Comparison of ENCODE assay signal across 17 cellular contexts in the genomic region with DNA sequence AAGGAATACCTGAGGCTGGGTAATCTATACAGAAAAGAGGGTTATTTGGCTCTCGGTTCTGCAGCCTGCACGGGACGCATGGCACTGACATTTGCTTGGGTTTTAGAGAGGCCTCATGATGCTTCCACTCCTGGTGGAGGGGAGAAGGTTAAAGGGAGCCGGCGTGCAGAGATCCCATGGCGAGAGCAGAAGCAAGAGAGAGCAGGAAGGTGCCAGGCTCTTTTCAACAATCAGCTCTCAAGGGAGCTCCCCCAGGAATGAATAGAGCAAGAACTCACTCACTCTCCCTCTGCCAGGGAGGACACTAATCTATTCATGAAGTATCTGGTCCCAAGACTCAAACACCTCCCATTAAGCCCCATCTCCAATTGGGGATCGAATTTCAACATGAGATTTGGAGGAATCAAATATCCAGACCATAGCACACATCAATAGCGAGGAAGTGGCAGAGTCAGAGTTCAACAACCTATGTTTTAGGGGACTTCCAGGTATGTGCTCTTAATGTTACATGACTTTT.
"Had no signal": no experiment of that assay in that cellular context is flagged by ENCODE, and none has a peak within 500 bp of the region (broad histone marks: within the 10 kb centered on the region; RNA-seq: fewer than 3 reads in every experiment).

No MANE protein-coding gene starts in this region.

- DNase-seq: activated CD4-positive, alpha-beta memory T cell treated with anti-CD3 and anti-CD28 coated beads, Interleukin-2, amount 10 ng/mL, durations not matched to agents 7 days and 5 days; activated naive CD4-positive, alpha-beta T cell treated with anti-CD3 and anti-CD28 coated beads, Interleukin-2, amount 10 ng/mL, durations not matched to agents 7 days and 5 days; activated T-cell treated with anti-CD3 and anti-CD28 coated beads, Interleukin-2, amount 50 U/mL, for 24 hours; caudate nucleus; cortex of kidney; effector CD4-positive, alpha-beta T cell; foreskin fibroblast; head of caudate nucleus; mammary epithelial cell; psoas muscle; stimulated activated CD4-positive, alpha-beta T cell treated with anti-CD3 and anti-CD28 coated beads, Interleukin-1b, Interleukin-23, amount 100 ng/mL, for 48 hours; stimulated activated naive CD8-positive, alpha-beta T cell treated with anti-CD3 and anti-CD28 coated beads, Interleukin-15, amount 100 ng/mL, for 72 hours; T-cell; T-helper 9 cell; testis had no signal

- H3K4me3 Mint-ChIP-seq: activated CD4-positive, alpha-beta memory T cell treated with anti-CD3 and anti-CD28 coated beads, Interleukin-2, amount 10 ng/mL, durations not matched to agents 7 days and 5 days; activated naive CD4-positive, alpha-beta T cell treated with anti-CD3 and anti-CD28 coated beads, Interleukin-2, amount 10 ng/mL, durations not matched to agents 7 days and 5 days; activated T-cell treated with anti-CD3 and anti-CD28 coated beads, Interleukin-2, amount 50 U/mL, for 24 hours; neural crest cell; stimulated activated naive CD8-positive, alpha-beta T cell treated with anti-CD3 and anti-CD28 coated beads, Interleukin-15, amount 100 ng/mL, for 72 hours; T-cell had no signal

- H3K27me3 Mint-ChIP-seq: activated CD4-positive, alpha-beta memory T cell treated with anti-CD3 and anti-CD28 coated beads, Interleukin-2, amount 10 ng/mL, durations not matched to agents 7 days and 5 days; stimulated activated naive CD8-positive, alpha-beta T cell treated with anti-CD3 and anti-CD28 coated beads, Interleukin-15, amount 100 ng/mL, for 72 hours had no signal

- H3K27ac ChIP-seq: psoas muscle, testis, VCaP had no signal

- H3K4me1 Mint-ChIP-seq: activated CD4-positive, alpha-beta memory T cell treated with anti-CD3 and anti-CD28 coated beads, Interleukin-2, amount 10 ng/mL, durations not matched to agents 7 days and 5 days; activated naive CD4-positive, alpha-beta T cell treated with anti-CD3 and anti-CD28 coated beads, Interleukin-2, amount 10 ng/mL, durations not matched to agents 7 days and 5 days; stimulated activated naive CD8-positive, alpha-beta T cell treated with anti-CD3 and anti-CD28 coated beads, Interleukin-15, amount 100 ng/mL, for 72 hours; T-cell had no signal

- H3K4me3 ChIP-seq: psoas muscle, testis had no signal

- H3K27ac Mint-ChIP-seq: activated CD4-positive, alpha-beta memory T cell treated with anti-CD3 and anti-CD28 coated beads, Interleukin-2, amount 10 ng/mL, durations not matched to agents 7 days and 5 days; activated naive CD4-positive, alpha-beta T cell treated with anti-CD3 and anti-CD28 coated beads, Interleukin-2, amount 10 ng/mL, durations not matched to agents 7 days and 5 days; activated T-cell treated with anti-CD3 and anti-CD28 coated beads, Interleukin-2, amount 50 U/mL, for 24 hours; stimulated activated naive CD8-positive, alpha-beta T cell treated with anti-CD3 and anti-CD28 coated beads, Interleukin-15, amount 100 ng/mL, for 72 hours; T-cell had no signal

- ATAC-seq: psoas muscle; stimulated activated naive CD8-positive, alpha-beta T cell treated with anti-CD3 and anti-CD28 coated beads, Interleukin-15, amount 100 ng/mL, for 72 hours; T-cell had no signal

- H3K4me1 ChIP-seq: psoas muscle, testis had no signal

- H3K9me3 Mint-ChIP-seq: activated CD4-positive, alpha-beta memory T cell treated with anti-CD3 and anti-CD28 coated beads, Interleukin-2, amount 10 ng/mL, durations not matched to agents 7 days and 5 days; stimulated activated naive CD8-positive, alpha-beta T cell treated with anti-CD3 and anti-CD28 coated beads, Interleukin-15, amount 100 ng/mL, for 72 hours had no signal

- H3K27me3 ChIP-seq: testis had no signal

- H3K36me3 Mint-ChIP-seq: activated naive CD4-positive, alpha-beta T cell treated with anti-CD3 and anti-CD28 coated beads, Interleukin-2, amount 10 ng/mL, durations not matched to agents 7 days and 5 days; T-cell had no signal

- H3K9me3 ChIP-seq: psoas muscle, testis had no signal
